In the genomic region with DNA sequence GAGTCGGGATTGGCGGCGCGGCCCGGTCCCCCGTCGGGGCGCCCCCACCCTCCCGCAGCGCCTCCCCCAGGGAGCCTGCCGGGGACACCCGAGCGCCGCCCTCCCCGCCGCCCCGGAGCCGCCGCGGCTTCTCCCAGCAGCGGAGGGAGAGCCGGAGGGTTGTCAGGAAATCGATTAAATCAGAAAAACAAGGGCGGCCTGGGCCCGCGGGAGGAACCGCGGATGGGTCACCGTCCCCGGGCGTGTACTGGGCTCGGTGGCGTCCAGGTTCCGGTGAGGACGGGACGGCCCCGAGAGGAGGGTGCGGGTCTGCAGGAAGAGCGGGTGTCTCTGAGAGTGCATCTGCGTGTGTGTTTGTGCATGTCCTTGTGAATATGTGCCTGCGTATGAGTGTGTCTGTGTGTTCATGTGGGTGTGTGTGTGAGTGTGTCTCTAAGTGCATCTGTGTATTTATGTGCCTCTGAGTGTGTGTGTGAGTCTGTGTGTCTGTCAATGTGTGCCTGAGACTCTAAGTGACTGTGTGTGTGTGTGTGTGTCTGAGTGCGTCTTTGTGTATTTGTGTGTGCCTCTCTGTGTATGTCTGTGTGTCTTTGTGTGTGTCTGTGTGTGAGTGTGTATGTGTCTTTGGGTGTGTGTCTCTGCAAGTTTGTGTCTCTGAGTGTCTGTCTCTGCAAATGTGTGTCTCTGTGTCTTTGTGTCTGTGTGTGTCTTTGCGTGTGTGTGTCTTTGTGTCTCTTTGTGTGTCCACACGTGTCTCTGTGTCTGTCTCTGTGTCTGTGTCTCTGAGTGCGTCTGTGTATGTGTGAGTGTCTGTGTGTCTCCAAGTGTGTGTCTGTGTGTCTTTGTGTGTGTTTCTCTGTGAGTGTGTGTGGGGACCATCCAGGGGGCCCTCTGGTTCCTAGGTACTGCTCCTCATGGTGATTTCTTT, we compare ENCODE assay signal across 1 cellular context.
A peak's percentile ranks its signal among the peaks of the same experiment; 100 is the strongest.
TF ChIP-seq lines count a peak whose summit lies in the region.

No MANE protein-coding gene starts in this region.

TF ChIP-seq in H1, 55 proteins besides CTCF, POLR2A, EP300 and RAD21:
- TF ChIP-seq SIN3A (conservative IDR thresholded peaks at IDR 0.05 in 1 of 2, IDR thresholded peaks at IDR 0.05 in 1 of 2; ENCODE audit: low read depth in 1 of 2, low read length in 2 of 2), result 0 out of 4 replicates have a peak, but pooled peaks of 1 of the 2 experiments have one; percentile 32
- no peak for TF ChIP-seq CTBP2 (IDR thresholded peaks at IDR 0.05; ENCODE audit: borderline replicate concordance, insufficient read depth, insufficient read length, low read length)
- 0 out of 2 replicates have a peak, but pooled peaks have one; percentile 40 for TF ChIP-seq SUZ12 (IDR thresholded peaks at IDR 0.05; ENCODE audit: low read length)
- peak; percentile 44 for TF ChIP-seq EZH2 (IDR thresholded peaks at IDR 0.05; ENCODE audit: low read depth, low read length, severe bottlenecking)
